Comparison of ENCODE assay signal across 19 cellular contexts in the genomic region with DNA sequence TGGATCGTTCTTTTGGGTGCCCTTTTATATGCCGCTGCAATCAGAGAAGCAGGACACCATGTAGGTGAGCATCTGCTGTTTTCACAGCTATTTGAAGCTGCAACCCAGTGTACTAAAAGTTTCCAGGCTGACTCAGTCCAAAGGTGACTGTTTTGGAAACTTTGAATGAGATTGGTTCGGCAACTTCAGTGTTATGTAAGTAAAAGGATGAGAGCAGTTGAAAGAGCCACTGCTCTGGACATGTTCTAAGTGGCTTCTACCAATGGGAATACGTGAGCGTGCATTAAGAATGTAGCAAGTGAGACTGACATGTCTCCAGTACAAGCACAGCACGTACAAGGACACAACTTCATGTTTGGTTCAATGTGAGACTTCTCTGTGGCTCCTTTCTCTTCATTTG. TPM values are rescaled to one million over a fixed set of nuclear protein-coding genes. Genes with fewer than 3 reads are reported as not detected.
DNase-seq lines count a peak whose midpoint lies in the region; ATAC-seq, FAIRE-seq and TF ChIP-seq lines count a peak whose summit lies in the region.
"Had no signal": no experiment of that assay in that cellular context is flagged by ENCODE, and none has a peak within 500 bp of the region (broad histone marks: within the 10 kb centered on the region; RNA-seq: fewer than 3 reads in every experiment).

No MANE protein-coding gene starts in this region.

- in situ Hi-C loops in K562 (cut with MboI): no loop called here

- TF ChIP-seq EP300 in K562 (IDR thresholded peaks at IDR 0.05; ENCODE audit: low read length): no peak

- H3K79me2 ChIP-seq in K562 (ENCODE audit: control insufficient read depth, insufficient read depth, low read length): no peaks in the 10 kb centered on the region

- H3K4me1 Mint-ChIP-seq in activated naive CD8-positive, alpha-beta T cell treated with anti-CD3 and anti-CD28 coated beads, Interleukin-2, amount 50 U/mL, for 24 hours: peaks cover 5% of the 10 kb centered on the region
- H3K4me1 Mint-ChIP-seq in activated naive CD8-positive, alpha-beta T cell treated with anti-CD3 and anti-CD28 coated beads for 36 hours: peaks cover 3% of the 10 kb centered on the region
- H3K4me1 Mint-ChIP-seq in WTC11: peaks cover 23% of the 10 kb centered on the region

- CTCF ChIA-PET in K562 (lab: Yijun Ruan, JAX; ENCODE audit: low intra/inter-chr PET ratio): no interaction called here
- CTCF ChIA-PET in WTC11 (lab: Charles Lee): no interaction called here

- TF ChIP-seq RAD21 in K562 (CRISPR knock-in tag; conservative IDR thresholded peaks at IDR 0.05 in 1 of 2, IDR thresholded peaks at IDR 0.05 in 1 of 2): no peak
- TF ChIP-seq RAD21 in liver (IDR thresholded peaks at IDR 0.05): peak; percentile 39 to 56

- 10% methylated on average over 6 of the region's 6 CpGs for WGBS in K562 (ENCODE audit: insufficient coverage, low coverage, missing lambda C conversion rate)
- 48% methylated on average over 6 of the region's 6 CpGs for WGBS in liver

- no TSS peak for BruUV-seq in K562 (replicated peaks; lab: Mats Ljungman, UMichigan)

- TF ChIP-seq CTCF in K562 (IDR thresholded peaks at IDR 0.05 in 2 of 3, conservative IDR thresholded peaks at IDR 0.05 in 1 of 3; ENCODE audit: insufficient read depth in 2 of 3, low read depth in 1 of 3, low read length in 3 of 3) (no peak), liver (IDR thresholded peaks at IDR 0.05; ENCODE audit: low read depth, low read length, missing input control) (no peak), uterus (IDR thresholded peaks at IDR 0.05) (no peak), WTC11 (IDR thresholded peaks at IDR 0.05) (no peak)

- intact Hi-C loops in K562 (cut with micrococcal nuclease): no loop called here
- intact Hi-C loops in uterus (cut with DNase I; ENCODE audit: low total_unique reads): no loop called here

- DNase-seq in activated naive CD8-positive, alpha-beta T cell treated with anti-CD3 and anti-CD28 coated beads, Interleukin-2, amount 50 U/mL, for 24 hours: no peak
- DNase-seq in activated naive CD8-positive, alpha-beta T cell treated with anti-CD3 and anti-CD28 coated beads for 36 hours: no peak
- DNase-seq in K562 (ENCODE audit: extremely low read depth in 1 of 4, low spot score in 3 of 4) (no peak), uterus (no peak), WTC11 (ENCODE audit: low spot score) (no peak), glomerular visceral epithelial cell (ENCODE audit: extremely low spot score) (no peak)
- DNase-seq: CD4-positive, alpha-beta T cell; DND-41; endodermal cell; H7; kidney glomerular epithelial cell; NCI-H1417; NCI-H2171; SHP77 treated with DMSO at 0.1 percent for 48 hours; T-helper 17 cell had no signal

- H3K4me3 Mint-ChIP-seq in activated naive CD8-positive, alpha-beta T cell treated with anti-CD3 and anti-CD28 coated beads, Interleukin-2, amount 50 U/mL, for 24 hours: no peak overlapping the region
- H3K4me3 Mint-ChIP-seq in activated naive CD8-positive, alpha-beta T cell treated with anti-CD3 and anti-CD28 coated beads for 36 hours: no peak overlapping the region
- H3K4me3 Mint-ChIP-seq in WTC11: no peak overlapping the region
- H3K4me3 Mint-ChIP-seq: CD4-positive, alpha-beta T cell; endodermal cell; mesothelial cell of epicardium; type B pancreatic cell had no signal

- H3K27ac ChIP-seq in K562 (ENCODE audit: extremely low read depth, low read depth, low read length) (no peak overlapping the region), liver (ENCODE audit: low read depth in 1 of 2, low read length in 2 of 2) (peak overlapping the region; percentile 58 to 63), uterus (peak overlapping the region; percentile 75 to 84)

- H3K27ac Mint-ChIP-seq in activated naive CD8-positive, alpha-beta T cell treated with anti-CD3 and anti-CD28 coated beads, Interleukin-2, amount 50 U/mL, for 24 hours: no peak overlapping the region
- H3K27ac Mint-ChIP-seq in activated naive CD8-positive, alpha-beta T cell treated with anti-CD3 and anti-CD28 coated beads for 36 hours: no peak overlapping the region
- no peak overlapping the region for H3K27ac Mint-ChIP-seq in WTC11
- H3K27ac Mint-ChIP-seq: CD4-positive, alpha-beta T cell; endodermal cell; mesothelial cell of epicardium; T-helper 17 cell; type B pancreatic cell had no signal

- no peaks in the 10 kb centered on the region for H3K36me3 Mint-ChIP-seq in activated naive CD8-positive, alpha-beta T cell treated with anti-CD3 and anti-CD28 coated beads, Interleukin-2, amount 50 U/mL, for 24 hours (ENCODE audit: low read depth)
- no peaks in the 10 kb centered on the region for H3K36me3 Mint-ChIP-seq in activated naive CD8-positive, alpha-beta T cell treated with anti-CD3 and anti-CD28 coated beads for 36 hours
- H3K36me3 Mint-ChIP-seq in WTC11: no peaks in the 10 kb centered on the region

- H2AFZ ChIP-seq in K562 (ENCODE audit: low read depth, low read length): no peak overlapping the region

- H3K4me1 ChIP-seq in K562 (replicated peaks in 1 of 2; ENCODE audit: control insufficient read depth in 2 of 2, insufficient read depth in 2 of 2, low read length in 2 of 2): no peaks in the 10 kb centered on the region
- H3K4me1 ChIP-seq in liver (ENCODE audit: control insufficient read depth in 4 of 4, insufficient read depth in 4 of 4, low read length in 3 of 4): peaks cover 2 to 15% (median 13%) of the 10 kb centered on the region in 4 donors
- H3K4me1 ChIP-seq in uterus: peaks cover 10 to 18% of the 10 kb centered on the region in 2 donors

- no peaks in the 10 kb centered on the region for H3K9me3 Mint-ChIP-seq in activated naive CD8-positive, alpha-beta T cell treated with anti-CD3 and anti-CD28 coated beads, Interleukin-2, amount 50 U/mL, for 24 hours
- no peaks in the 10 kb centered on the region for H3K9me3 Mint-ChIP-seq in activated naive CD8-positive, alpha-beta T cell treated with anti-CD3 and anti-CD28 coated beads for 36 hours
- no peaks in the 10 kb centered on the region for H3K9me3 Mint-ChIP-seq in WTC11
- H3K9me3 Mint-ChIP-seq: CD4-positive, alpha-beta T cell; endodermal cell; type B pancreatic cell had no signal

- FAIRE-seq in K562 (lab: Jason Lieb, UNC): no peak

- TF ChIP-seq POLR2A in K562 (conservative IDR thresholded peaks at IDR 0.05) (no peak), uterus (IDR thresholded peaks at IDR 0.05) (no peak)

- H3K36me3 ChIP-seq in K562 (ENCODE audit: control insufficient read depth, insufficient read depth, low read length) (no peaks in the 10 kb centered on the region), liver (ENCODE audit: control insufficient read depth in 4 of 4, insufficient read depth in 3 of 4, low read depth in 1 of 4, low read length in 3 of 4) (no peaks in the 10 kb centered on the region), uterus (no peaks in the 10 kb centered on the region)

- H3K4me2 ChIP-seq in K562 (ENCODE audit: insufficient read depth, low read length): no peak overlapping the region

- H3K9me1 ChIP-seq in K562 (ENCODE audit: control insufficient read depth, insufficient read depth, low read length): no peaks in the 10 kb centered on the region

- H3K27me3 ChIP-seq in K562 (ENCODE audit: control insufficient read depth in 2 of 2, insufficient read depth in 2 of 2, low read length in 2 of 2) (no peaks in the 10 kb centered on the region; a peak in 2 of 5 replicates), liver (ENCODE audit: control insufficient read depth in 4 of 4, insufficient read depth in 4 of 4, low read length in 3 of 4) (no peaks in the 10 kb centered on the region), uterus (no peaks in the 10 kb centered on the region)

- ATAC-seq in activated naive CD8-positive, alpha-beta T cell treated with anti-CD3 and anti-CD28 coated beads, Interleukin-2, amount 50 U/mL, for 24 hours: peak; percentile 54
- ATAC-seq in K562 (no peak), HG03378 (IDR thresholded peaks at IDR 0.05; ENCODE audit: unreplicated experiment) (no peak), WTC11 (no peak)
- ATAC-seq: T-helper 17 cell had no signal

- H3K27me3 Mint-ChIP-seq in activated naive CD8-positive, alpha-beta T cell treated with anti-CD3 and anti-CD28 coated beads, Interleukin-2, amount 50 U/mL, for 24 hours: peaks cover 4% of the 10 kb centered on the region
- H3K27me3 Mint-ChIP-seq in activated naive CD8-positive, alpha-beta T cell treated with anti-CD3 and anti-CD28 coated beads for 36 hours: no peaks in the 10 kb centered on the region
- no peaks in the 10 kb centered on the region for H3K27me3 Mint-ChIP-seq in WTC11 (ENCODE audit: low read depth)
- H3K27me3 Mint-ChIP-seq: type B pancreatic cell had no signal

- no peak overlapping the region for H3K9ac ChIP-seq in K562 (ENCODE audit: insufficient read depth in 1 of 2, low read depth in 2 of 2, low read length in 2 of 2)
- H3K9ac ChIP-seq in liver (ENCODE audit: low read depth in 1 of 2, low read length in 2 of 2): no peak overlapping the region

- H3K9me3 ChIP-seq in K562 (replicated peaks; ENCODE audit: control insufficient read depth, insufficient read depth, low read depth, low read length): no peaks in the 10 kb centered on the region
- no peaks in the 10 kb centered on the region for H3K9me3 ChIP-seq in liver (ENCODE audit: control insufficient read depth in 4 of 4, low read length in 3 of 4)
- no peaks in the 10 kb centered on the region for H3K9me3 ChIP-seq in uterus

- POLR2A ChIA-PET in K562 (lab: Yijun Ruan, JAX) (interaction anchor here (0.6 to 2.4 kb wide), 4 partner anchors 10 to 769 kb away, joined by 3 to 8 read pairs (median 4); a partner anchor contains a TSS), WTC11 (lab: Charles Lee) (no interaction called here)

- H3K4me3 ChIP-seq in K562 (no peak overlapping the region), liver (ENCODE audit: low read depth in 1 of 3, low read length in 3 of 3) (no peak overlapping the region), uterus (no peak overlapping the region)

- H4K20me1 ChIP-seq in K562 (replicated peaks; ENCODE audit: control insufficient read depth, insufficient read depth, low read length): no peaks in the 10 kb centered on the region

RNA-seq across cellular contexts. Expression of a gene that starts 55.6 kb away (rescaled TPM):
- total RNA-seq in activated naive CD8-positive, alpha-beta T cell treated with anti-CD3 and anti-CD28 coated beads for 36 hours: under 1 TPM; 0.19 to 0.38 TPM
- 5.5 and 7.1 TPM in 2 replicates for total RNA-seq in K562 (2011; cell fraction: chromatin; rRNA removed; ENCODE audit: low replicate concordance)
- 1.5 and 3.0 TPM in 2 replicates for total RNA-seq in K562 (2011; cell fraction: nucleolus; rRNA removed)
- total RNA-seq in K562 (2011; cell fraction: nucleoplasm; rRNA removed): 1.4 and 3.7 TPM in 2 replicates
- total RNA-seq in K562 (2014; rRNA removed) (0.69 and 2.0 TPM in 2 replicates), K562 (2014; rRNA removed; fragmentation: Illumina TruSeq; extraction: Trizol) (1.3 and 2.2 TPM in 2 replicates), K562 (2015; rRNA removed; fragmentation: Illumina TruSeq; extraction: Trizol) (1.2 and 1.3 TPM in 2 replicates), K562 (2021) (1.6 and 1.7 TPM in 2 replicates), liver (1 to 10 TPM; 2.7 to 6.4 TPM), uterus (100 to 1,000 TPM in 1 of 4 donors, 10 to 100 TPM in 3; 40.0 to 134 (median 74.7) TPM), WTC11 (2021) (0.34 to 0.85 TPM (median 0.46 TPM) in 3 replicates)
- polyA plus RNA-seq in K562 (2011; rRNA removed) (0.75 and 1.4 TPM in 2 replicates), K562 (2014; fragmentation: Illumina TruSeq; extraction: Trizol) (1.1 and 1.5 TPM in 2 replicates), K562 (2014; fragmentation: Nextera tagmentation; extraction: Ambion mirVana) (under 1 TPM; 0.36 to 0.51 TPM), K562 (2014; rRNA removed) (0.57 and 0.89 TPM in 2 replicates), liver (1 to 10 TPM; 1.2 to 1.5 TPM)
- 0.39 and 1.5 TPM in 2 replicates for polyA plus RNA-seq in K562 (2011; cell fraction: cytosol; rRNA removed)
- 6.2 and 7.1 TPM in 2 replicates for polyA plus RNA-seq in K562 (2011; cell fraction: nucleus; rRNA removed)
- 1.0 and 2.3 TPM in 2 replicates for polyA plus RNA-seq in K562 (2012)
- 3.4 and 3.5 TPM in 2 replicates for polyA minus RNA-seq in K562 (2011; rRNA and poly(A)+ RNA removed)
- 0.57 and 1.3 TPM in 2 replicates for polyA minus RNA-seq in K562 (2011; cell fraction: cytosol; rRNA and poly(A)+ RNA removed)
- 3.8 and 6.6 TPM in 2 replicates for polyA minus RNA-seq in K562 (2011; cell fraction: nucleus; rRNA and poly(A)+ RNA removed)

Comparison
In these comparisons a context has a peak if more than half of its experiments do, and no peak if none do; other contexts are left out.
1. RNA of a gene that starts 55.6 kb away (total RNA-seq): 40.0 to 134 TPM in uterus; 2.7 to 6.4 TPM in liver, 0.69 to 7.1 TPM in K562, 0.34 to 0.85 TPM in WTC11 and 0.19 to 0.38 TPM in activated naive CD8-positive, alpha-beta T cell treated with anti-CD3 and anti-CD28 coated beads for 36 hours; every median in the first group is over 4 times any median in the second.